ENCODE assay signal across 17 cellular contexts in the genomic region with DNA sequence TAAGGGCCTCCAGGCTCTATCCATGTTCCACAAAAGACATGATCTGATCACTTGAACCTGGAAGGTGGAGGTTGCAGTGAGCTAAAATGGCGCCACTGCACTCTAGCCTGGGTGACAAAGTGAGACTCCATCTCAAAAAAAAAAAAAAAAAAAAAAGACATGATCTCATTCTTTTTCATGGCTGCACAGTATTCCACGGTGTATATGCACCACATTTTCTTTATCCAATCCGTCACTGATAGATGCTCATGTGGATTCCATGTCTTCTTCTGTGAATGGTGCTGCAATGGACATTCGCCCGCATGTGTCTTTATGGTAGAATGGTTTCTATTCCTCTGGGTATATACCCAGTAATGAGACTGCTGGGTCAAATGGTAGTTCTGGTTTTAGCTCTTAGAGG.
DNase-seq lines count a peak whose midpoint lies in the region; ATAC-seq and TF ChIP-seq lines count a peak whose summit lies in the region.
"Had no signal": no experiment of that assay in that cellular context is flagged by ENCODE, and none has a peak within 500 bp of the region (broad histone marks: within the 10 kb centered on the region; RNA-seq: fewer than 3 reads in every experiment).

No MANE protein-coding gene starts in this region.

- H3K4me1 ChIP-seq in Panc1 (ENCODE audit: control insufficient read depth, insufficient read depth, low read length) (peaks cover 65% of the 10 kb centered on the region), esophagus squamous epithelium (peaks cover 61 to 99% (median 73%) of the 10 kb centered on the region in 3 donors), testis (peaks cover 49% of the 10 kb centered on the region)

- peaks cover 81 to 86% of the 10 kb centered on the region in 2 donors for H3K4me1 Mint-ChIP-seq in natural killer cell treated with Interleukin-12 subunit alpha and Interleukin-12 subunit beta and Interleukin-15 and Interleukin-18, amount 100 ng/mL, for 72 hours (ENCODE audit: low read depth in 2 of 2)
- H3K4me1 Mint-ChIP-seq in natural killer cell (peaks cover 85 to 95% of the 10 kb centered on the region in 2 donors), type B pancreatic cell (ENCODE audit: unreplicated experiment) (peaks cover 63% of the 10 kb centered on the region)

- H3K36me3 ChIP-seq in Panc1 (ENCODE audit: control insufficient read depth, insufficient read depth, low read length) (no peaks in the 10 kb centered on the region), esophagus squamous epithelium (peaks cover 0 to 8% (median 0%) of the 10 kb centered on the region in 3 donors), testis (ENCODE audit: low read depth, missing control alignments) (no peaks in the 10 kb centered on the region)
- H3K36me3 ChIP-seq: cardiac muscle cell, prostate gland, thoracic aorta had no signal

- in situ Hi-C loops in Panc1 (cut with HindIII; ENCODE audit: low pct_unique_long_range_greater_than_20kb, low sequenced_read_pairs) = no loop called here

- H3K4me3 ChIP-seq in Panc1 (ENCODE audit: low read depth in 2 of 2, low read length in 2 of 2) (no peak overlapping the region), esophagus squamous epithelium (no peak overlapping the region), testis (no peak overlapping the region)
- H3K4me3 ChIP-seq: cardiac muscle cell, heart right ventricle, prostate gland, thoracic aorta had no signal

- ATAC-seq in natural killer cell treated with Interleukin-12 subunit alpha and Interleukin-12 subunit beta and Interleukin-15 and Interleukin-18, amount 100 ng/mL, for 72 hours = no peak
- ATAC-seq in natural killer cell (no peak), Panc1 (no peak), GM18909 (IDR thresholded peaks at IDR 0.05; ENCODE audit: poor library complexity, unreplicated experiment) (no peak)
- ATAC-seq: activated CD4-positive, CD25-positive, alpha-beta regulatory T cell treated with anti-CD3 and anti-CD28 coated beads, Interleukin-2, amount 50 U/mL, for 24 hours; left lobe of liver had no signal

- H3K4me3 Mint-ChIP-seq in natural killer cell treated with Interleukin-12 subunit alpha and Interleukin-12 subunit beta and Interleukin-15 and Interleukin-18, amount 100 ng/mL, for 72 hours = peak overlapping the region; percentile 38
- no peak overlapping the region for H3K4me3 Mint-ChIP-seq in natural killer cell
- H3K4me3 Mint-ChIP-seq in type B pancreatic cell = no peak overlapping the region

- H3K27ac ChIP-seq in Panc1 (ENCODE audit: low read length) (peak overlapping the region; percentile 69; the same call in 1 of the 2 replicates), esophagus squamous epithelium (peak overlapping the region in 3 of 4 donors; percentile 5 to 67 (median 45)), testis (no peak overlapping the region)
- H3K27ac ChIP-seq: cardiac muscle cell, heart right ventricle, thoracic aorta had no signal

- TF ChIP-seq POLR2A in esophagus squamous epithelium (IDR thresholded peaks at IDR 0.05) (no peak), testis (IDR thresholded peaks at IDR 0.05) (no peak)

- CTCF ChIA-PET in Panc1 (lab: Charles Lee) = no interaction called here

- H3K27me3 ChIP-seq in Panc1 (ENCODE audit: control insufficient read depth, insufficient read depth, low read length) = no peaks in the 10 kb centered on the region
- no peaks in the 10 kb centered on the region for H3K27me3 ChIP-seq in esophagus squamous epithelium
- no peaks in the 10 kb centered on the region for H3K27me3 ChIP-seq in testis
- H3K27me3 ChIP-seq: cardiac muscle cell, heart right ventricle had no signal

- TF ChIP-seq CTCF in natural killer cell (IDR thresholded peaks at IDR 0.05) (no peak), Panc1 (IDR thresholded peaks at IDR 0.05) (no peak), esophagus squamous epithelium (IDR thresholded peaks at IDR 0.05) (no peak), type B pancreatic cell (conservative IDR thresholded peaks at IDR 0.05) (no peak), testis (IDR thresholded peaks at IDR 0.05) (no peak)

- intact Hi-C loops in natural killer cell (cut with micrococcal nuclease) (no loop called here), Panc1 (cut with micrococcal nuclease; ENCODE audit: unreplicated experiment) (no loop called here), esophagus squamous epithelium (cut with DNase I) (no loop called here), testis (cut with DNase I; ENCODE audit: low total_unique reads) (no loop called here)

- BruUV-seq in Panc1 (replicated peaks; lab: Mats Ljungman, UMichigan) = no TSS peak

- H3K9me3 ChIP-seq in Panc1 (ENCODE audit: control insufficient read depth, insufficient read depth, low read depth, low read length) (no peaks in the 10 kb centered on the region), esophagus squamous epithelium (no peaks in the 10 kb centered on the region), testis (no peaks in the 10 kb centered on the region)
- H3K9me3 ChIP-seq: heart right ventricle, prostate gland, thoracic aorta had no signal

- DNase-seq in natural killer cell treated with Interleukin-12 subunit alpha and Interleukin-12 subunit beta and Interleukin-15 and Interleukin-18, amount 100 ng/mL, for 72 hours (ENCODE audit: low spot score) = no peak
- DNase-seq in natural killer cell (no peak), Panc1 (ENCODE audit: low read depth, low spot score) (no peak), esophagus squamous epithelium (lab: John Stamatoyannopoulos, UW) (no peak), type B pancreatic cell (ENCODE audit: extremely low spot score, unreplicated experiment) (no peak), testis (no peak), T-helper 9 cell (no peak)
- DNase-seq: activated effector memory CD4-positive, alpha-beta T cell treated with Interleukin-2 at 50 U/mL for 16 hours; heart right ventricle; KG1; NCI-H526 treated with DMSO at 0.1 percent for 48 hours had no signal

- 93 to 96% methylated on average over 5 of the region's 5 CpGs for WGBS in esophagus squamous epithelium, 2 donors
- 94 to 96% methylated on average over 5 of the region's 5 CpGs for WGBS in testis, 2 donors

- no peaks in the 10 kb centered on the region for H3K36me3 Mint-ChIP-seq in natural killer cell treated with Interleukin-12 subunit alpha and Interleukin-12 subunit beta and Interleukin-15 and Interleukin-18, amount 100 ng/mL, for 72 hours
- H3K36me3 Mint-ChIP-seq in natural killer cell (no peaks in the 10 kb centered on the region), type B pancreatic cell (no peaks in the 10 kb centered on the region)

- no peaks in the 10 kb centered on the region for H3K27me3 Mint-ChIP-seq in natural killer cell treated with Interleukin-12 subunit alpha and Interleukin-12 subunit beta and Interleukin-15 and Interleukin-18, amount 100 ng/mL, for 72 hours
- H3K27me3 Mint-ChIP-seq in natural killer cell (ENCODE audit: low read depth in 2 of 2) = no peaks in the 10 kb centered on the region
- no peaks in the 10 kb centered on the region for H3K27me3 Mint-ChIP-seq in type B pancreatic cell

- H3K9me3 Mint-ChIP-seq in natural killer cell treated with Interleukin-12 subunit alpha and Interleukin-12 subunit beta and Interleukin-15 and Interleukin-18, amount 100 ng/mL, for 72 hours = no peaks in the 10 kb centered on the region
- H3K9me3 Mint-ChIP-seq in natural killer cell (no peaks in the 10 kb centered on the region), type B pancreatic cell (no peaks in the 10 kb centered on the region)

- H3K27ac Mint-ChIP-seq in natural killer cell treated with Interleukin-12 subunit alpha and Interleukin-12 subunit beta and Interleukin-15 and Interleukin-18, amount 100 ng/mL, for 72 hours = peak overlapping the region in 1 of 2 donors; percentile 87
- no peak overlapping the region for H3K27ac Mint-ChIP-seq in natural killer cell
- H3K27ac Mint-ChIP-seq in type B pancreatic cell = peak overlapping the region; percentile 59

- POLR2A ChIA-PET in Panc1 (lab: Charles Lee) = no interaction called here

Comparison
In these comparisons a context has a peak if more than half of its experiments do, and no peak if none do; other contexts are left out.
1. H3K27ac ChIP-seq: peak in Panc1 (single experiment) and esophagus squamous epithelium (3 of 4); none in testis (0 of 2).